ENCODE assay signal across 10 cellular contexts in genomic region chr3:140134231-140134630, GRCh38.
A peak's percentile ranks its signal among the peaks of the same experiment; 100 is the strongest.
DNase-seq lines count a peak whose midpoint lies in the region; ATAC-seq lines count a peak whose summit lies in the region.
"Had no signal": no experiment of that assay in that cellular context is flagged by ENCODE, and none has a peak within 500 bp of the region (broad histone marks: within the 10 kb centered on the region; RNA-seq: fewer than 3 reads in every experiment).

No MANE protein-coding gene starts in this region.

- no peak for ATAC-seq in activated CD8-positive, alpha-beta memory T cell treated with anti-CD3 and anti-CD28 coated beads, Interleukin-2, amount 10 ng/mL, durations not matched to agents 7 days and 5 days
- ATAC-seq: HCT116 had no signal

- H3K4me1 Mint-ChIP-seq in activated CD8-positive, alpha-beta memory T cell treated with anti-CD3 and anti-CD28 coated beads, Interleukin-2, amount 10 ng/mL, durations not matched to agents 7 days and 5 days = no peaks in the 10 kb centered on the region
- H3K4me1 Mint-ChIP-seq: CD8-positive, alpha-beta memory T cell had no signal

- no peak overlapping the region for H3K27ac Mint-ChIP-seq in activated CD8-positive, alpha-beta memory T cell treated with anti-CD3 and anti-CD28 coated beads, Interleukin-2, amount 10 ng/mL, durations not matched to agents 7 days and 5 days
- H3K27ac Mint-ChIP-seq: CD8-positive, alpha-beta memory T cell had no signal

- DNase-seq in DMS 273 (lab: John Stamatoyannopoulos, UW; ENCODE audit: unreplicated experiment) = peak; percentile 40
- DNase-seq in DMS 273 treated with DMSO at 0.1 percent for 48 hours (lab: John Stamatoyannopoulos, UW) = no peak
- peak; percentile 25 for DNase-seq in NCI-H446 treated with DMSO at 0.1 percent for 48 hours (lab: John Stamatoyannopoulos, UW)
- DNase-seq in NCI-H82 treated with DMSO at 0.1 percent for 48 hours (lab: John Stamatoyannopoulos, UW; ENCODE audit: unreplicated experiment) = peak; percentile 88
- no peak for DNase-seq in activated CD8-positive, alpha-beta memory T cell treated with anti-CD3 and anti-CD28 coated beads, Interleukin-2, amount 10 ng/mL, durations not matched to agents 7 days and 5 days
- DNase-seq in activated T-cell treated with anti-CD3 and anti-CD28 coated beads, Interleukin-2, amount 50 U/mL, for 48 hours = no peak
- no peak for DNase-seq in stimulated activated CD4-positive, alpha-beta T cell treated with anti-CD3 and anti-CD28 coated beads, Interleukin-4, amount 100 ng/mL, for 1 hour
- DNase-seq: Caco-2; CD8-positive, alpha-beta memory T cell had no signal

- H3K9me3 Mint-ChIP-seq in activated CD8-positive, alpha-beta memory T cell treated with anti-CD3 and anti-CD28 coated beads, Interleukin-2, amount 10 ng/mL, durations not matched to agents 7 days and 5 days (ENCODE audit: low read depth) = no peaks in the 10 kb centered on the region

- no peaks in the 10 kb centered on the region for H3K27me3 Mint-ChIP-seq in activated CD8-positive, alpha-beta memory T cell treated with anti-CD3 and anti-CD28 coated beads, Interleukin-2, amount 10 ng/mL, durations not matched to agents 7 days and 5 days
- H3K27me3 Mint-ChIP-seq: CD8-positive, alpha-beta memory T cell had no signal

- CTCF ChIA-PET in activated CD8-positive, alpha-beta memory T cell treated with anti-CD3 and anti-CD28 coated beads, Interleukin-2, amount 10 ng/mL, durations not matched to agents 7 days and 5 days (lab: Charles Lee) = no interaction called here

- H3K36me3 Mint-ChIP-seq in activated CD8-positive, alpha-beta memory T cell treated with anti-CD3 and anti-CD28 coated beads, Interleukin-2, amount 10 ng/mL, durations not matched to agents 7 days and 5 days = no peaks in the 10 kb centered on the region
- H3K36me3 Mint-ChIP-seq: CD8-positive, alpha-beta memory T cell had no signal

- no peak overlapping the region for H3K4me3 Mint-ChIP-seq in activated CD8-positive, alpha-beta memory T cell treated with anti-CD3 and anti-CD28 coated beads, Interleukin-2, amount 10 ng/mL, durations not matched to agents 7 days and 5 days
- H3K4me3 Mint-ChIP-seq: CD8-positive, alpha-beta memory T cell had no signal

Comparison
In these comparisons a context has a peak if more than half of its experiments do, and no peak if none do; other contexts are left out.
1. DNase-seq: peak in DMS 273 (single experiment), NCI-H446 treated with DMSO at 0.1 percent for 48 hours (single experiment) and NCI-H82 treated with DMSO at 0.1 percent for 48 hours (single experiment); none in DMS 273 treated with DMSO at 0.1 percent for 48 hours (single experiment), activated CD8-positive, alpha-beta memory T cell treated with anti-CD3 and anti-CD28 coated beads, Interleukin-2, amount 10 ng/mL, durations not matched to agents 7 days and 5 days (single experiment), activated T-cell treated with anti-CD3 and anti-CD28 coated beads, Interleukin-2, amount 50 U/mL, for 48 hours (0 of 2) and stimulated activated CD4-positive, alpha-beta T cell treated with anti-CD3 and anti-CD28 coated beads, Interleukin-4, amount 100 ng/mL, for 1 hour (single experiment).